In genomic region chr14:75440733-75441474, GRCh38 we compare ENCODE assay signal across 11 cellular contexts. TPM values are rescaled to one million over a fixed set of nuclear protein-coding genes. Genes with fewer than 3 reads are reported as not detected.
A peak's percentile ranks its signal among the peaks of the same experiment; 100 is the strongest.
DNase-seq lines count a peak whose midpoint lies in the region; FAIRE-seq and TF ChIP-seq lines count a peak whose summit lies in the region.
"Had no signal": no experiment of that assay in that cellular context is flagged by ENCODE, and none has a peak within 500 bp of the region (broad histone marks: within the 10 kb centered on the region; RNA-seq: fewer than 3 reads in every experiment).

No MANE protein-coding gene starts in this region.

- H3K4me1 Mint-ChIP-seq in type B pancreatic cell (ENCODE audit: unreplicated experiment) = peaks cover 36% of the 10 kb centered on the region

- H3K4me3 Mint-ChIP-seq in type B pancreatic cell = peak overlapping the region; percentile 76

- peak overlapping the region; percentile 98 for H3K27ac Mint-ChIP-seq in type B pancreatic cell

- peaks cover 30% of the 10 kb centered on the region for H3K36me3 Mint-ChIP-seq in type B pancreatic cell

- DNase-seq in LHCN-M2 (ENCODE audit: low read depth) (peak; percentile 25), esophagus squamous epithelium (lab: John Stamatoyannopoulos, UW) (no peak), mucosa of gallbladder (ENCODE audit: low spot score) (peak; percentile 54), type B pancreatic cell (ENCODE audit: extremely low spot score, unreplicated experiment) (no peak), DMS53 (lab: John Stamatoyannopoulos, UW) (no peak), hepatic stellate cell (ENCODE audit: low spot score) (no peak), frontal cortex (ENCODE audit: low spot score in 2 of 2) (no peak), Kasumi-1 (lab: John Stamatoyannopoulos, UW) (no peak)
- DNase-seq: activated CD8-positive, alpha-beta memory T cell treated with anti-CD3 and anti-CD28 coated beads, Interleukin-2, amount 50 U/mL, for 4 hours; NCI-H524 had no signal

- H3K27ac ChIP-seq in esophagus squamous epithelium = peak overlapping the region; percentile 36 to 78 (median 72)

- WGBS in esophagus squamous epithelium, 2 donors = 41 to 68% methylated on average over 9 to 11 of the region's 14 CpGs

- FAIRE-seq in frontal cortex (lab: Jason Lieb, UNC) = no peak
- FAIRE-seq: colon had no signal

- no peak for TF ChIP-seq CTCF in esophagus squamous epithelium (IDR thresholded peaks at IDR 0.05)
- no peak for TF ChIP-seq CTCF in type B pancreatic cell (conservative IDR thresholded peaks at IDR 0.05)

- H3K9me3 ChIP-seq in esophagus squamous epithelium = no peaks in the 10 kb centered on the region

- intact Hi-C loops in esophagus squamous epithelium (cut with DNase I) = no loop called here

- peaks cover 29 to 71% (median 35%) of the 10 kb centered on the region in 3 donors for H3K4me1 ChIP-seq in esophagus squamous epithelium

- no peaks in the 10 kb centered on the region for H3K27me3 ChIP-seq in esophagus squamous epithelium

- H3K27me3 Mint-ChIP-seq in type B pancreatic cell = no peaks in the 10 kb centered on the region

- H3K9me3 Mint-ChIP-seq in type B pancreatic cell = no peaks in the 10 kb centered on the region

- peaks cover 0 to 93% (median 9%) of the 10 kb centered on the region in 3 donors for H3K36me3 ChIP-seq in esophagus squamous epithelium

- H3K4me3 ChIP-seq in esophagus squamous epithelium = no peak overlapping the region

- TF ChIP-seq POLR2A in esophagus squamous epithelium (IDR thresholded peaks at IDR 0.05) = no peak

RNA-seq across cellular contexts. Expression of gene JDP2, which starts 13.1 kb away (rescaled TPM):
- total RNA-seq in LHCN-M2 (2014; rRNA removed) (28.5 and 31.5 TPM in 2 replicates), esophagus squamous epithelium (10 to 100 TPM; 20.9 to 41.8 (median 36.9) TPM), mucosa of gallbladder (43.0 TPM), type B pancreatic cell (ENCODE audit: low replicate concordance) (31.3 and 78.6 TPM in 2 replicates), frontal cortex (5.3 TPM)
- polyA plus RNA-seq in LHCN-M2 (2012) = 41.2 TPM

Comparison
In these comparisons a context has a peak if more than half of its experiments do, and no peak if none do; other contexts are left out.
1. DNase-seq: peak in LHCN-M2 (single experiment) and mucosa of gallbladder (single experiment); none in esophagus squamous epithelium (single experiment), type B pancreatic cell (single experiment), DMS53 (single experiment), hepatic stellate cell (single experiment), frontal cortex (0 of 2) and Kasumi-1 (0 of 2).